ENCODE assay signal across 19 cellular contexts in genomic region chr5:59095480-59095879, GRCh38.
DNase-seq lines count a peak whose midpoint lies in the region; ATAC-seq and TF ChIP-seq lines count a peak whose summit lies in the region.
"Had no signal": no experiment of that assay in that cellular context is flagged by ENCODE, and none has a peak within 500 bp of the region (broad histone marks: within the 10 kb centered on the region; RNA-seq: fewer than 3 reads in every experiment).

No MANE protein-coding gene starts in this region.

- H3K36me3 Mint-ChIP-seq in central memory CD8-positive, alpha-beta T cell (ENCODE audit: insufficient read depth) = peaks cover 2% of the 10 kb centered on the region
- H3K36me3 Mint-ChIP-seq in naive thymus-derived CD8-positive, alpha-beta T cell = no peaks in the 10 kb centered on the region
- H3K36me3 Mint-ChIP-seq: brain had no signal

- H3K9me2 ChIP-seq in hepatocyte (replicated peaks; ENCODE audit: insufficient read depth) = no peaks in the 10 kb centered on the region

- H3K79me2 ChIP-seq in hepatocyte = no peaks in the 10 kb centered on the region

- no peak overlapping the region for H2AFZ ChIP-seq in hepatocyte

- TF ChIP-seq CTCF in hepatocyte (IDR thresholded peaks at IDR 0.05; ENCODE audit: poor library complexity) (no peak), sigmoid colon (IDR thresholded peaks at IDR 0.05) (no peak)

- H3K4me3 ChIP-seq in hepatocyte = no peak overlapping the region
- H3K4me3 ChIP-seq in sigmoid colon = peak overlapping the region in 2 of 4 donors; percentile 4 to 12
- H3K4me3 ChIP-seq: thyroid gland had no signal

- H3K9me3 Mint-ChIP-seq in central memory CD8-positive, alpha-beta T cell = no peaks in the 10 kb centered on the region
- peaks cover 0 to 7% (median 0%) of the 10 kb centered on the region in 9 donors for H3K9me3 Mint-ChIP-seq in naive thymus-derived CD8-positive, alpha-beta T cell
- H3K9me3 Mint-ChIP-seq: brain had no signal

- no peak for TF ChIP-seq POLR2A in sigmoid colon (IDR thresholded peaks at IDR 0.05)

- peaks cover 29% of the 10 kb centered on the region for H3K4me1 ChIP-seq in hepatocyte (ENCODE audit: insufficient read depth)
- peaks cover 0 to 83% (median 66%) of the 10 kb centered on the region in 4 donors for H3K4me1 ChIP-seq in sigmoid colon
- H3K4me1 ChIP-seq: thyroid gland had no signal

- H4K20me1 ChIP-seq in hepatocyte (ENCODE audit: insufficient read depth, poor library complexity, severe bottlenecking) = no peaks in the 10 kb centered on the region

- H3K36me3 ChIP-seq in hepatocyte (replicated peaks; ENCODE audit: insufficient read depth, low read depth) (no peaks in the 10 kb centered on the region), sigmoid colon (no peaks in the 10 kb centered on the region)
- H3K36me3 ChIP-seq: thyroid gland had no signal

- 27% methylated on average over 1 of the region's 1 CpG for WGBS in hepatocyte (ENCODE audit: low lambda C conversion rate, missing lambda C conversion rate)
- 11 to 45% methylated on average over 1 of the region's 1 CpG for WGBS in sigmoid colon, 2 donors

- intact Hi-C loops in sigmoid colon (cut with DNase I) = no loop called here

- peaks cover 49% of the 10 kb centered on the region for H3K4me1 Mint-ChIP-seq in central memory CD8-positive, alpha-beta T cell
- peaks cover 11 to 26% (median 24%) of the 10 kb centered on the region in 4 donors for H3K4me1 Mint-ChIP-seq in naive thymus-derived CD8-positive, alpha-beta T cell
- H3K4me1 Mint-ChIP-seq: B cell had no signal

- H3K27ac ChIP-seq in hepatocyte (peak overlapping the region; percentile 71), sigmoid colon (peak overlapping the region; percentile 61 to 74 (median 66))
- H3K27ac ChIP-seq: thyroid gland had no signal

- H3K27ac Mint-ChIP-seq in central memory CD8-positive, alpha-beta T cell (ENCODE audit: low read depth) = peak overlapping the region; percentile 60
- peak overlapping the region in 1 of 10 donors; percentile 26 for H3K27ac Mint-ChIP-seq in naive thymus-derived CD8-positive, alpha-beta T cell
- H3K27ac Mint-ChIP-seq: B cell had no signal

- peaks cover 6% of the 10 kb centered on the region for H3K27me3 Mint-ChIP-seq in central memory CD8-positive, alpha-beta T cell
- H3K27me3 Mint-ChIP-seq in naive thymus-derived CD8-positive, alpha-beta T cell = no peaks in the 10 kb centered on the region
- H3K27me3 Mint-ChIP-seq: brain had no signal

- H3K4me2 ChIP-seq in hepatocyte = peak overlapping the region; percentile 44

- H3K4me3 Mint-ChIP-seq in central memory CD8-positive, alpha-beta T cell = no peak overlapping the region
- no peak overlapping the region for H3K4me3 Mint-ChIP-seq in naive thymus-derived CD8-positive, alpha-beta T cell
- H3K4me3 Mint-ChIP-seq: B cell, brain had no signal

- H3K9me3 ChIP-seq in hepatocyte (ENCODE audit: low read depth) (no peaks in the 10 kb centered on the region), sigmoid colon (no peaks in the 10 kb centered on the region)
- H3K9me3 ChIP-seq: thyroid gland had no signal

- ATAC-seq in central memory CD8-positive, alpha-beta T cell (replicated peaks; ENCODE audit: extremely low read depth, poor library complexity, severe bottlenecking) = no peak
- ATAC-seq in naive thymus-derived CD8-positive, alpha-beta T cell = no peak
- ATAC-seq: PC-3 had no signal

- DNase-seq in AG20443 (ENCODE audit: low spot score) (peak; percentile 26), hepatocyte (ENCODE audit: low spot score) (no peak), sigmoid colon (no peak), RKO (ENCODE audit: low spot score) (no peak), NCI-H1105 (lab: John Stamatoyannopoulos, UW) (no peak)
- DNase-seq in central memory CD8-positive, alpha-beta T cell (ENCODE audit: low spot score in 2 of 2) = no peak
- no peak for DNase-seq in activated CD8-positive, alpha-beta memory T cell treated with anti-CD3 and anti-CD28 coated beads for 24 hours
- no peak for DNase-seq in naive thymus-derived CD8-positive, alpha-beta T cell
- DNase-seq: activated naive CD4-positive, alpha-beta T cell; DMS153; glutamatergic neuron; NCI-H187; NCI-H524; PC-3; stimulated activated CD4-positive, alpha-beta T cell treated with anti-CD3 and anti-CD28 coated beads, Interleukin-2, amount 100 ng/mL, for 48 hours; SW 1271; thyroid gland had no signal

- TF ChIP-seq EP300 in sigmoid colon (IDR thresholded peaks at IDR 0.05) = no peak

- POLR2A ChIA-PET in naive thymus-derived CD8-positive, alpha-beta T cell (lab: Charles Lee) = no interaction called here

- H3K27me3 ChIP-seq in hepatocyte (no peaks in the 10 kb centered on the region), sigmoid colon (no peaks in the 10 kb centered on the region)
- H3K27me3 ChIP-seq: thyroid gland had no signal
